8 cellular contexts compared by ENCODE assay signal in the genomic region with DNA sequence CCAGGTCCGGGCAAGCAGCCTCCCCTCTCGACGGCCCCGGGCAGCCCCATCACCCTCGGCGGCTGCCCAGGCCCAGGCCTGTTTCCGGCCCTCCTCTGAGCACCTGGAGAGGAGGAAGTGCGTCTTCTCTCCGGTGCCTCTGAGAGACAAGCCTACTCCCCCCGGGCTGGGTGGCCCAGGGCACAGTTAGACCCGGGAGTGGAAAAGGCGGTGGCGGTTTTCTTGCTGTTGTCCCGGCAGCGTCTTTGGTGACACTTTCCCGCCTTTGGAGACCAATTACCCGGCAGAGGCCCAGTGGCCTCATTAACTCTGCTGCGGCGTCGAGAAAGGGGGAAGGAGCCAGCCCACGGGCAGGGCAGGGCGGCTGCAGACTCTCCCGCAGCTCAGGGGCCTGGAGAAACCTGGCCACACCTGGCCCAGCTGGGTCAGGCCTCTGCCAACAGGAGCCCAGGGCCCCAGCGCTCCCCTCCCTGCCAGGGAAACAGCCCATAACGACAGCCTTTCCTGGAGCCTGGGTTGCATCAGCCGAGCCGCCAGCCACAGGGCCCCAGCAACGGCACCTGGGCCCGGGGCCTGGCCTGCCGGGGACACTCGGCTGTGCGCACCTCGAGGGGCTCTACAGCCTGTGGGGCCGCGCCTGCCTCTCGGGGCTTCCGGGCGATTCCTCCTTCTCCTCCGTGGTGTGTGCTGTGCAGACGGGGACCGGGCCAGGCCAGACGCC. TPM values are rescaled to one million over a fixed set of nuclear protein-coding genes. Genes with fewer than 3 reads are reported as not detected.
A peak's percentile ranks its signal among the peaks of the same experiment; 100 is the strongest.
DNase-seq lines count a peak whose midpoint lies in the region; ATAC-seq and TF ChIP-seq lines count a peak whose summit lies in the region.

No MANE protein-coding gene starts in this region.

- H3K27ac ChIP-seq in CD8-positive, alpha-beta memory T cell (ENCODE audit: low read depth, low read length) = no peak overlapping the region
- H3K27ac ChIP-seq in KOPT-K1 (ENCODE audit: low read depth, low read length, poor library complexity, severe bottlenecking) (peak overlapping the region; percentile 99), foreskin keratinocyte (peak overlapping the region; percentile 18)

- H3K27ac Mint-ChIP-seq in CD8-positive, alpha-beta memory T cell = peak overlapping the region; percentile 37 to 94 (median 78)

- no peak overlapping the region for H3K4me3 ChIP-seq in CD8-positive, alpha-beta memory T cell (ENCODE audit: low read length)

- peaks cover 2 to 6% (median 5%) of the 10 kb centered on the region in 3 donors for H3K4me1 Mint-ChIP-seq in CD8-positive, alpha-beta memory T cell

- no peaks in the 10 kb centered on the region for H3K27me3 Mint-ChIP-seq in CD8-positive, alpha-beta memory T cell

- H3K36me3 Mint-ChIP-seq in CD8-positive, alpha-beta memory T cell = no peaks in the 10 kb centered on the region

- DNase-seq in CD8-positive, alpha-beta memory T cell = peak in 4 of 5 donors; percentile 27 to 71 (median 57)
- DNase-seq in foreskin keratinocyte (peak; percentile 40 to 67), NCI-H524 treated with DMSO at 0.1 percent for 48 hours (lab: John Stamatoyannopoulos, UW) (no peak), SIG-M5 (lab: John Stamatoyannopoulos, UW) (no peak), NCI-H446 (lab: John Stamatoyannopoulos, UW) (no peak)
- peak; percentile 17 for DNase-seq in stimulated activated CD8-positive, alpha-beta memory T cell treated with anti-CD3 and anti-CD28 coated beads, Interleukin-4, amount 100 ng/mL, for 24 hours (ENCODE audit: low read depth)

- peak overlapping the region in 2 of 7 donors; percentile 26 to 43 for H3K4me3 Mint-ChIP-seq in CD8-positive, alpha-beta memory T cell

- peak; percentile 88 to 91 for ATAC-seq in activated CD4-positive, CD25-positive, alpha-beta regulatory T cell treated with anti-CD3 and anti-CD28 coated beads, Interleukin-2, amount 50 U/mL, for 24 hours
- ATAC-seq in foreskin keratinocyte = peak; percentile 66

- POLR2A ChIA-PET in CD8-positive, alpha-beta memory T cell (lab: Charles Lee) = no interaction called here

- no peaks in the 10 kb centered on the region for H3K36me3 ChIP-seq in CD8-positive, alpha-beta memory T cell (ENCODE audit: insufficient read depth, low read length)
- no peaks in the 10 kb centered on the region for H3K36me3 ChIP-seq in KOPT-K1 (ENCODE audit: insufficient read depth, low read length)

- H3K9me3 ChIP-seq in CD8-positive, alpha-beta memory T cell (ENCODE audit: low read length) = no peaks in the 10 kb centered on the region
- H3K9me3 ChIP-seq in KOPT-K1 (ENCODE audit: insufficient read depth, low read length, poor library complexity, severe bottlenecking) = no peaks in the 10 kb centered on the region

- CTCF ChIA-PET in CD8-positive, alpha-beta memory T cell (lab: Charles Lee) = no interaction called here

- H3K27me3 ChIP-seq in CD8-positive, alpha-beta memory T cell (ENCODE audit: insufficient read depth, low read length, poor library complexity, severe bottlenecking) = no peaks in the 10 kb centered on the region
- no peaks in the 10 kb centered on the region for H3K27me3 ChIP-seq in foreskin keratinocyte

- peaks cover 16% of the 10 kb centered on the region for H3K4me1 ChIP-seq in CD8-positive, alpha-beta memory T cell (ENCODE audit: insufficient read depth, low read length)
- H3K4me1 ChIP-seq in foreskin keratinocyte = peaks cover 4% of the 10 kb centered on the region

- peak; percentile 19 for TF ChIP-seq CTCF in foreskin keratinocyte (conservative IDR thresholded peaks at IDR 0.05)

- no peaks in the 10 kb centered on the region for H3K9me3 Mint-ChIP-seq in CD8-positive, alpha-beta memory T cell

RNA-seq across cellular contexts. Expression of a gene that starts 28.4 kb away (rescaled TPM):
- total RNA-seq in CD8-positive, alpha-beta memory T cell = 10 to 100 TPM; 18.7 to 20.8 TPM
- 7.9 TPM for polyA plus RNA-seq in CD8-positive, alpha-beta memory T cell
- total RNA-seq in foreskin keratinocyte = 14.4 and 15.4 TPM in 2 replicates
- polyA plus RNA-seq in foreskin keratinocyte = 21.2 and 21.3 TPM in 2 replicates

RNA-seq across cellular contexts. Expression of a gene that starts 29.4 kb away (rescaled TPM):
- total RNA-seq in CD8-positive, alpha-beta memory T cell = not detected
- polyA plus RNA-seq in CD8-positive, alpha-beta memory T cell = not detected
- not detected in 2 replicates for total RNA-seq in foreskin keratinocyte
- 0.02 TPM in 1 of 2 replicates, not detected in the other for polyA plus RNA-seq in foreskin keratinocyte

Comparison
In these comparisons a context has a peak if more than half of its experiments do, and no peak if none do; other contexts are left out.
1. DNase-seq: peak in CD8-positive, alpha-beta memory T cell (4 of 5), foreskin keratinocyte (2 of 2) and stimulated activated CD8-positive, alpha-beta memory T cell treated with anti-CD3 and anti-CD28 coated beads, Interleukin-4, amount 100 ng/mL, for 24 hours (single experiment); none in NCI-H524 treated with DMSO at 0.1 percent for 48 hours (single experiment), SIG-M5 (single experiment) and NCI-H446 (0 of 2).